12 cellular contexts compared by ENCODE assay signal in genomic region chr5:172690258-172691075, GRCh38. TPM values are rescaled to one million over a fixed set of nuclear protein-coding genes. Genes with fewer than 3 reads are reported as not detected.
DNase-seq lines count a peak whose midpoint lies in the region; ATAC-seq and TF ChIP-seq lines count a peak whose summit lies in the region.
"Had no signal": no experiment of that assay in that cellular context is flagged by ENCODE, and none has a peak within 500 bp of the region (broad histone marks: within the 10 kb centered on the region; RNA-seq: fewer than 3 reads in every experiment).

No MANE protein-coding gene starts in this region.

- WGBS in heart left ventricle, 4 donors, result 60 to 77% (median 75%) methylated on average over 23 to 24 of the region's 24 CpGs

- no peak overlapping the region for H3K4me3 ChIP-seq in BLaER1 treated with 17β-estradiol and CSF1 and Interleukin-3, amounts not matched to agents 10 nM and 100 nM
- no peak overlapping the region for H3K4me3 ChIP-seq in heart left ventricle
- H3K4me3 ChIP-seq: left lung, ovary had no signal

- ATAC-seq in GM18520 (IDR thresholded peaks at IDR 0.05; ENCODE audit: unreplicated experiment) (peak; percentile 63), HG02870 (IDR thresholded peaks at IDR 0.05; ENCODE audit: unreplicated experiment) (peak; percentile 72), heart left ventricle (no peak), GM21737 (IDR thresholded peaks at IDR 0.05; ENCODE audit: unreplicated experiment) (no peak)
- ATAC-seq: left lung had no signal

- H3K9ac ChIP-seq in BLaER1 treated with 17β-estradiol and CSF1 and Interleukin-3, amounts not matched to agents 10 nM and 100 nM, result peak overlapping the region in 7 of 11 experiments; percentile 6 to 75 (median 65); a peak in 12 of 22 replicates

- H3K4me2 ChIP-seq in BLaER1 treated with 17β-estradiol and CSF1 and Interleukin-3, amounts not matched to agents 10 nM and 100 nM, result peak overlapping the region in 9 of 11 experiments; percentile 70 to 90 (median 83); a peak in 14 of 22 replicates

- TF ChIP-seq POLR2A in heart left ventricle (IDR thresholded peaks at IDR 0.05), result no peak

- intact Hi-C loops in heart left ventricle (cut with DNase I), result loop anchor here in 7 of 10 donors (5.0 to 10.0 kb wide), 7 partner anchors 33 to 586 kb away; partner anchors contain the start of gene NEURL1B (in 3 of the 7)

- no peak for TF ChIP-seq CTCF in heart left ventricle (IDR thresholded peaks at IDR 0.05)

- H3K36me3 ChIP-seq in BLaER1 treated with 17β-estradiol and CSF1 and Interleukin-3, amounts not matched to agents 10 nM and 100 nM, result peaks cover 0 to 60% (median 35%) of the 10 kb centered on the region in 11 experiments; a peak in 16 of 22 replicates
- peaks cover 0 to 52% (median 32%) of the 10 kb centered on the region in 9 donors for H3K36me3 ChIP-seq in heart left ventricle
- H3K36me3 ChIP-seq: left lung, ovary had no signal

- H4K20me1 ChIP-seq in BLaER1 treated with 17β-estradiol and CSF1 and Interleukin-3, amounts not matched to agents 10 nM and 100 nM, result peaks cover 0 to 7% (median 0%) of the 10 kb centered on the region in 11 experiments; a peak in 1 of 22 replicates

- H3K9me3 ChIP-seq in BLaER1 treated with 17β-estradiol and CSF1 and Interleukin-3, amounts not matched to agents 10 nM and 100 nM (replicated peaks in 1 of 11), result no peaks in the 10 kb centered on the region
- H3K9me3 ChIP-seq in heart left ventricle, result no peaks in the 10 kb centered on the region
- H3K9me3 ChIP-seq: left lung, ovary had no signal

- no peaks in the 10 kb centered on the region for H3K27me3 ChIP-seq in BLaER1 treated with 17β-estradiol and CSF1 and Interleukin-3, amounts not matched to agents 10 nM and 100 nM
- no peaks in the 10 kb centered on the region for H3K27me3 ChIP-seq in heart left ventricle
- H3K27me3 ChIP-seq: left lung, ovary had no signal

- peaks cover 31 to 71% (median 68%) of the 10 kb centered on the region in 10 experiments for H3K4me1 ChIP-seq in BLaER1 treated with 17β-estradiol and CSF1 and Interleukin-3, amounts not matched to agents 10 nM and 100 nM
- H3K4me1 ChIP-seq in heart left ventricle, result peaks cover 5 to 97% (median 88%) of the 10 kb centered on the region in 12 donors

- DNase-seq in heart left ventricle (peak in 2 of 5 donors; percentile 55 to 61), SIG-M5 (lab: John Stamatoyannopoulos, UW) (no peak), DMS 273 treated with DMSO at 0.1 percent for 48 hours (lab: John Stamatoyannopoulos, UW) (no peak), NCI-H1694 (lab: John Stamatoyannopoulos, UW) (no peak)
- DNase-seq: activated CD4-positive, alpha-beta T cell treated with anti-CD3 and anti-CD28 coated beads, Interleukin-2, amount 10 ng/mL, durations not matched to agents 7 days and 5 days; effector CD4-positive, alpha-beta T cell; left lung had no signal

- peak overlapping the region in 8 of 11 experiments; percentile 56 to 78 (median 74); a peak in 15 of 22 replicates for H3K27ac ChIP-seq in BLaER1 treated with 17β-estradiol and CSF1 and Interleukin-3, amounts not matched to agents 10 nM and 100 nM
- H3K27ac ChIP-seq in heart left ventricle, result peak overlapping the region in 10 of 12 donors; percentile 9 to 89 (median 74)
- H3K27ac ChIP-seq: left lung had no signal

RNA-seq across cellular contexts. Expression of gene NEURL1B, which starts 49.4 kb away (rescaled TPM):
- 10 to 100 TPM; 16.1 to 47.1 (median 25.8) TPM for total RNA-seq in heart left ventricle
- 10 to 100 TPM; 11.8 to 37.9 TPM for polyA plus RNA-seq in heart left ventricle

Comparison
In these comparisons a context has a peak if more than half of its experiments do, and no peak if none do; other contexts are left out.
1. ATAC-seq: peak in GM18520 (single experiment) and HG02870 (single experiment); none in heart left ventricle (0 of 4) and GM21737 (single experiment).